In the genomic region with DNA sequence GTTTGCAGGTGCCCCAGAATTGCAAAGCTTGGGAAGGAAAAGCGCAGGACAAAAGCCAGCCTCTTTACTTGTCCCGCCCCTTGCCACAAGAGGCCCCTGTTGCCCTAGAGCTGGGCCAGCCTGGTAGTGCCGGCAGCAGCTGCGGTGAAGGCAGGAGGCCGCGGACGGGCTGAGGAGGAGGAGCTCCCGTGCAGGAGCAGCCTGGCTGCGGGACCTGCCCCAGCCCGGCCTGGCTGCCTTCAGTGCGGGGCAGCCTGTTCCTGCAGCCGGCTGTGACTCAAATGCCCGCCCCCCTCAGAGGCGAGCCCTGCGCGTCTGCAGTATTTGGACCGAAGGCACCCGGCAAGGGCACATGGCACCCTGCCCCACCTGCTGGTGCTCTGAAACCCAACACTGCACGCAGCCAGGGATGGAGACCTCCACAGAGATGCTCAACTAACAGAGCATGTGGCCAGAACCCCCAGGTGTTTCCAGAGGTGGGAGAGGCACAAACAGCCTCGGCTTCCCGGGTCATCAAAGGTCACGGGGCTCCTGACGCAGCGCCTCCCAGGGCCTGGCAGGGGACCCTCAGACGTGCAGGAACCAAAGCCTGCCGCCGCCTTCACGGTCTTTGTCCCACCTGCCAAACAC, we compare ENCODE assay signal across 8 cellular contexts. TPM values are rescaled to one million over a fixed set of nuclear protein-coding genes. Genes with fewer than 3 reads are reported as not detected.
DNase-seq lines count a peak whose midpoint lies in the region; ATAC-seq and TF ChIP-seq lines count a peak whose summit lies in the region.

No MANE protein-coding gene starts in this region.

- no peak overlapping the region for H2AFZ ChIP-seq in parathyroid adenoma

- H3K27me3 ChIP-seq in A673 (replicated peaks; ENCODE audit: insufficient read depth, low read depth, low read length, poor library complexity) (no peaks in the 10 kb centered on the region), parathyroid adenoma (ENCODE audit: control insufficient read depth, insufficient read depth, low read length) (no peaks in the 10 kb centered on the region)

- H3K79me2 ChIP-seq in parathyroid adenoma = no peaks in the 10 kb centered on the region

- BruUV-seq in A673 (replicated peaks; lab: Mats Ljungman, UMichigan) = no TSS peak

- H3K9ac ChIP-seq in parathyroid adenoma = no peak overlapping the region

- DNase-seq in A673 (ENCODE audit: low spot score) (peak; percentile 31), NCI-H2196 treated with DMSO at 0.1 percent for 48 hours (lab: John Stamatoyannopoulos, UW; ENCODE audit: unreplicated experiment) (peak; percentile 56), head of caudate nucleus (peak; percentile 40 to 87 (median 71)), GOT3 (lab: John Stamatoyannopoulos, UW) (no peak)
- DNase-seq in activated naive CD4-positive, alpha-beta T cell treated with Interleukin-2 at 50 U/mL for 16 hours = peak; percentile 38

- CTCF ChIA-PET in A673 (lab: Charles Lee) = no interaction called here

- no peak overlapping the region for H3K27ac ChIP-seq in A673 (ENCODE audit: low read depth, low read length, poor library complexity, severe bottlenecking)
- H3K27ac ChIP-seq in parathyroid adenoma = no peak overlapping the region

- H3K9me3 ChIP-seq in A673 (ENCODE audit: low read depth, low read length, poor library complexity, severe bottlenecking) (no peaks in the 10 kb centered on the region), parathyroid adenoma (ENCODE audit: control insufficient read depth, low read length) (no peaks in the 10 kb centered on the region)

- peaks cover 14% of the 10 kb centered on the region for H3K36me3 ChIP-seq in A673 (ENCODE audit: insufficient read depth, low read length, poor library complexity, severe bottlenecking)
- no peaks in the 10 kb centered on the region for H3K36me3 ChIP-seq in parathyroid adenoma (ENCODE audit: control insufficient read depth, insufficient read depth, low read length)

- intact Hi-C loops in A673 (cut with micrococcal nuclease; ENCODE audit: unreplicated experiment) (no loop called here), head of caudate nucleus (cut with DNase I) (no loop called here)

- no peaks in the 10 kb centered on the region for H3K4me1 ChIP-seq in A673 (ENCODE audit: insufficient read depth, low read length, poor library complexity, severe bottlenecking)
- H3K4me1 ChIP-seq in parathyroid adenoma = peaks cover 5% of the 10 kb centered on the region

- POLR2A ChIA-PET in A673 (lab: Charles Lee; ENCODE audit: low non-redundant PET) = no interaction called here

- no peak overlapping the region for H3K4me3 ChIP-seq in A673 (ENCODE audit: low read depth, low read length, poor library complexity, severe bottlenecking)
- H3K4me3 ChIP-seq in parathyroid adenoma (ENCODE audit: low read depth, low read length) = no peak overlapping the region

- TF ChIP-seq CTCF in A673 (conservative IDR thresholded peaks at IDR 0.05; ENCODE audit: low read depth, low read length) (no peak), parathyroid adenoma (IDR thresholded peaks at IDR 0.05) (peak; percentile 7)

- no peak overlapping the region for H3K4me2 ChIP-seq in parathyroid adenoma (ENCODE audit: low read length)

- ATAC-seq in GM18498 (IDR thresholded peaks at IDR 0.05; ENCODE audit: unreplicated experiment) (peak; percentile 88), HG02798 (IDR thresholded peaks at IDR 0.05; ENCODE audit: poor library complexity, unreplicated experiment) (peak; percentile 80)

RNA-seq across cellular contexts. Expression of gene NAXD, which starts 29.7 kb away (rescaled TPM):
- 27.9 and 32.0 TPM in 2 replicates for total RNA-seq in A673 (2021)
